ENCODE assay signal across 15 cellular contexts in the genomic region with DNA sequence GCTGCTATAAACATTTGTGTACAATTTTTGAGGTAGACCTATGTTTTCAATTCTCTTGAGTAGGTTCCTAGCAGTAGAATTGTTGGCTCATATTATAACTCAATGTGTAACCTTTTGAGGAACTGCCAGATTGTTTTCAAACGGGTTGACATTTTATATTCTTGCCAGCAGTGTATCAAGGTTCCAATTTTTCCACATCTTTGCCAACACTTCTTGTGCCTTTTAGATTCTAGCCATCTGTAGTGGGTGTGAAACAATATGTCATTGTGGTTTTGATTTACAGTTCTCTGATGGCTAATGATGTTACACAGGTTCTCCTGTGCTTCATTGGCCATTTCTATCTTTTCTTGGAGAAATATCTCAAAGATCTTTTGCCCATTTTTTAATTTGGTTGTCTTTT. TPM values are rescaled to one million over a fixed set of nuclear protein-coding genes. Genes with fewer than 3 reads are reported as not detected.
DNase-seq lines count a peak whose midpoint lies in the region; FAIRE-seq and TF ChIP-seq lines count a peak whose summit lies in the region.
"Had no signal": no experiment of that assay in that cellular context is flagged by ENCODE, and none has a peak within 500 bp of the region (broad histone marks: within the 10 kb centered on the region; RNA-seq: fewer than 3 reads in every experiment).

No MANE protein-coding gene starts in this region.

- no peaks in the 10 kb centered on the region for H3K36me3 ChIP-seq in keratinocyte (ENCODE audit: control insufficient read depth in 2 of 2, extremely low read depth in 1 of 2, insufficient read depth in 2 of 2, low read length in 2 of 2)
- H3K36me3 ChIP-seq in CD4-positive, alpha-beta memory T cell (ENCODE audit: insufficient read depth, low read length) = no peaks in the 10 kb centered on the region

- no peak for TF ChIP-seq CTCF in CD14-positive monocyte (IDR thresholded peaks at IDR 0.05)
- TF ChIP-seq CTCF in Calu3 (IDR thresholded peaks at IDR 0.05; ENCODE audit: unreplicated experiment) = no peak
- TF ChIP-seq CTCF in keratinocyte (optimal IDR thresholded peaks at IDR 0.05 in 1 of 3, IDR thresholded peaks at IDR 0.05 in 1 of 3, conservative IDR thresholded peaks at IDR 0.05 in 1 of 3; ENCODE audit: extremely low read depth in 1 of 3, insufficient read depth in 2 of 3, low read length in 3 of 3) = no peak

- H3K36me3 Mint-ChIP-seq in CD14-positive monocyte (peaks cover 0 to 7% of the 10 kb centered on the region in 2 donors), Calu3 (ENCODE audit: insufficient read depth, unreplicated experiment) (no peaks in the 10 kb centered on the region)
- peaks cover 3 to 8% of the 10 kb centered on the region in 2 donors for H3K36me3 Mint-ChIP-seq in CD4-positive, alpha-beta memory T cell

- intact Hi-C loops in CD14-positive monocyte (cut with micrococcal nuclease) = no loop called here
- intact Hi-C loops in Calu3 (cut with micrococcal nuclease; ENCODE audit: unreplicated experiment) = loop anchor here (5.0 to 10.0 kb wide), 2 partner anchors 40 to 208 kb away; no protein-coding TSS in a partner anchor
- intact Hi-C loops in CD4-positive, alpha-beta memory T cell (cut with micrococcal nuclease) = no loop called here

- no peaks in the 10 kb centered on the region for H3K27me3 ChIP-seq in keratinocyte (ENCODE audit: control insufficient read depth, extremely low read depth, insufficient read depth, low read length)
- no peaks in the 10 kb centered on the region for H3K27me3 ChIP-seq in CD4-positive, alpha-beta memory T cell (ENCODE audit: insufficient read depth, low read length)

- H4K20me1 ChIP-seq in keratinocyte (ENCODE audit: control insufficient read depth, extremely low read depth, insufficient read depth, low read length) = no peaks in the 10 kb centered on the region

- no peaks in the 10 kb centered on the region for H3K9me3 ChIP-seq in keratinocyte (ENCODE audit: control insufficient read depth, low read depth, low read length)
- no peaks in the 10 kb centered on the region for H3K9me3 ChIP-seq in CD4-positive, alpha-beta memory T cell (ENCODE audit: control insufficient read depth in 1 of 2, low read length in 2 of 2)

- no peaks in the 10 kb centered on the region for H3K27me3 Mint-ChIP-seq in CD14-positive monocyte (ENCODE audit: low read depth in 3 of 3)
- H3K27me3 Mint-ChIP-seq in Calu3 (ENCODE audit: unreplicated experiment) = no peaks in the 10 kb centered on the region
- H3K27me3 Mint-ChIP-seq in CD4-positive, alpha-beta memory T cell = no peaks in the 10 kb centered on the region
- H3K27me3 Mint-ChIP-seq: CD8-positive, alpha-beta memory T cell had no signal

- no peaks in the 10 kb centered on the region for H3K79me2 ChIP-seq in keratinocyte (ENCODE audit: control insufficient read depth, insufficient read depth, low read length)

- POLR2A ChIA-PET in CD4-positive, alpha-beta memory T cell (lab: Charles Lee; ENCODE audit: partially characterized antibody) = no interaction called here

- DNase-seq in CD14-positive monocyte (ENCODE audit: low spot score) = no peak
- no peak for DNase-seq in Calu3
- peak; percentile 49 to 90 for DNase-seq in NCI-H446 (lab: John Stamatoyannopoulos, UW)
- DNase-seq in keratinocyte (ENCODE audit: low read depth, low spot score) = no peak
- no peak for DNase-seq in EL
- DNase-seq in CD4-positive, alpha-beta memory T cell = no peak
- DNase-seq in HK-2 (ENCODE audit: unreplicated experiment) = no peak
- DNase-seq: CD8-positive, alpha-beta memory T cell; H9; NCI-H1436 treated with DMSO at 0.1 percent for 48 hours; NCI-H2029 treated with DMSO at 0.1 percent for 48 hours; SHP77 treated with DMSO at 0.1 percent for 48 hours; T-helper 1 cell had no signal

- H3K9me1 ChIP-seq in keratinocyte (ENCODE audit: control insufficient read depth, extremely low read depth, insufficient read depth, low read length) = no peaks in the 10 kb centered on the region

- no TSS peak for BruUV-seq in Calu3 (replicated peaks; lab: Mats Ljungman, UMichigan)

- dilution Hi-C loops in keratinocyte (cut with MboI; ENCODE audit: extremely low pct_ligation_motif_present, low sequenced_read_pairs) = no loop called here

- no peak overlapping the region for H3K9ac ChIP-seq in keratinocyte (ENCODE audit: control insufficient read depth, extremely low read depth, insufficient read depth, low read length)

- H3K27ac ChIP-seq in keratinocyte (ENCODE audit: control insufficient read depth, insufficient read depth, low read length) = no peak overlapping the region
- no peak overlapping the region for H3K27ac ChIP-seq in CD4-positive, alpha-beta memory T cell (ENCODE audit: low read depth, low read length)
- H3K27ac ChIP-seq: HL-60 had no signal

- H3K4me1 ChIP-seq in keratinocyte (ENCODE audit: control insufficient read depth, extremely low read depth, insufficient read depth, low read length) = peaks cover 35% of the 10 kb centered on the region
- no peaks in the 10 kb centered on the region for H3K4me1 ChIP-seq in CD4-positive, alpha-beta memory T cell (ENCODE audit: insufficient read depth, low read length)

- H3K9me3 Mint-ChIP-seq in CD14-positive monocyte = peaks cover 0 to 1% (median 0%) of the 10 kb centered on the region in 7 donors
- no peaks in the 10 kb centered on the region for H3K9me3 Mint-ChIP-seq in Calu3 (ENCODE audit: low read depth, unreplicated experiment)
- no peaks in the 10 kb centered on the region for H3K9me3 Mint-ChIP-seq in CD4-positive, alpha-beta memory T cell
- H3K9me3 Mint-ChIP-seq: CD8-positive, alpha-beta memory T cell; H9 had no signal

- H3K4me3 ChIP-seq in keratinocyte (ENCODE audit: control insufficient read depth in 2 of 3, extremely low read depth in 1 of 3, insufficient read depth in 2 of 3, low read depth in 1 of 3, low read length in 3 of 3) = no peak overlapping the region
- no peak overlapping the region for H3K4me3 ChIP-seq in CD4-positive, alpha-beta memory T cell (ENCODE audit: low read length in 2 of 2)

- no peak overlapping the region for H3K4me2 ChIP-seq in keratinocyte (ENCODE audit: control insufficient read depth, extremely low read depth, insufficient read depth, low read depth, low read length)

- peak; percentile 52 for FAIRE-seq in keratinocyte (lab: Jason Lieb, UNC)
- FAIRE-seq: HTR-8/SVneo had no signal

- H3K4me3 Mint-ChIP-seq in CD14-positive monocyte = no peak overlapping the region
- no peak overlapping the region for H3K4me3 Mint-ChIP-seq in Calu3 (ENCODE audit: low read depth, unreplicated experiment)
- no peak overlapping the region for H3K4me3 Mint-ChIP-seq in CD4-positive, alpha-beta memory T cell
- H3K4me3 Mint-ChIP-seq: CD8-positive, alpha-beta memory T cell; H9 had no signal

- H3K4me1 Mint-ChIP-seq in CD14-positive monocyte = peaks cover 74% of the 10 kb centered on the region
- H3K4me1 Mint-ChIP-seq in Calu3 (ENCODE audit: low read depth, unreplicated experiment) = peaks cover 43% of the 10 kb centered on the region
- H3K4me1 Mint-ChIP-seq in CD4-positive, alpha-beta memory T cell = peaks cover 3 to 9% (median 5%) of the 10 kb centered on the region in 4 donors
- H3K4me1 Mint-ChIP-seq: H9 had no signal

- H3K27ac Mint-ChIP-seq in CD14-positive monocyte = peak overlapping the region; percentile 48 to 94 (median 89)
- peak overlapping the region; percentile 19 for H3K27ac Mint-ChIP-seq in Calu3 (ENCODE audit: unreplicated experiment)
- no peak overlapping the region for H3K27ac Mint-ChIP-seq in CD4-positive, alpha-beta memory T cell
- H3K27ac Mint-ChIP-seq: CD8-positive, alpha-beta memory T cell; H9 had no signal

- CTCF ChIA-PET in Calu3 (lab: Charles Lee) = no interaction called here
- CTCF ChIA-PET in CD4-positive, alpha-beta memory T cell (lab: Charles Lee; ENCODE audit: partially characterized antibody) = no interaction called here

- no peak overlapping the region for H2AFZ ChIP-seq in keratinocyte (ENCODE audit: control insufficient read depth, low read length)

RNA-seq across cellular contexts. Expression of gene MAP3K7CL, which starts 36.4 kb away (rescaled TPM):
- polyA plus RNA-seq in CD14-positive monocyte (10 to 100 TPM; 14.6 to 15.8 TPM), keratinocyte (13.7 to 17.3 TPM (median 16.5 TPM) in 3 replicates)
- 2.3 and 2.7 TPM in 2 replicates for total RNA-seq in Calu3 (2022)
- polyA plus RNA-seq in keratinocyte (2011; ENCODE audit: low read depth) = 13.3 TPM
- polyA plus RNA-seq in keratinocyte (2011; cell fraction: cytosol; rRNA removed) = 18.3 and 21.4 TPM in 2 replicates
- 4.5 and 7.1 TPM in 2 replicates for polyA plus RNA-seq in keratinocyte (2011; cell fraction: nucleus; rRNA removed)
- 12.6 and 14.2 TPM in 2 replicates for polyA plus RNA-seq in keratinocyte (2012; ENCODE audit: low replicate concordance)
- 4.2 to 13.5 TPM (median 9.7 TPM) in 3 replicates for polyA minus RNA-seq in keratinocyte
- polyA minus RNA-seq in keratinocyte (2011; cell fraction: cytosol; rRNA and poly(A)+ RNA removed) = 5.9 TPM
- polyA minus RNA-seq in keratinocyte (2011; cell fraction: nucleus; rRNA and poly(A)+ RNA removed) = 1.6 and 3.3 TPM in 2 replicates
- 10 to 100 TPM; 10.1 to 10.3 TPM for total RNA-seq in CD4-positive, alpha-beta memory T cell
- polyA plus RNA-seq in CD4-positive, alpha-beta memory T cell = 1 to 10 TPM; 2.8 to 4.7 TPM
- total RNA-seq: H9 had no signal

Comparison
In these comparisons a context has a peak if more than half of its experiments do, and no peak if none do; other contexts are left out.
1. DNase-seq: peak in NCI-H446 (2 of 2); none in CD14-positive monocyte (single experiment), Calu3 (single experiment), keratinocyte (single experiment), EL (single experiment), CD4-positive, alpha-beta memory T cell (0 of 5) and HK-2 (single experiment).
2. H3K27ac Mint-ChIP-seq: peak in CD14-positive monocyte (7 of 7) and Calu3 (single experiment); none in CD4-positive, alpha-beta memory T cell (0 of 7).